Comparison of ENCODE assay signal across 32 cellular contexts in genomic region chr2:48756289-48756688, GRCh38. TPM values are rescaled to one million over a fixed set of nuclear protein-coding genes. Genes with fewer than 3 reads are reported as not detected.
DNase-seq lines count a peak whose midpoint lies in the region; ATAC-seq and TF ChIP-seq lines count a peak whose summit lies in the region.
"Had no signal": no experiment of that assay in that cellular context is flagged by ENCODE, and none has a peak within 500 bp of the region (broad histone marks: within the 10 kb centered on the region; RNA-seq: fewer than 3 reads in every experiment).

No MANE protein-coding gene starts in this region.

- no peak for TF ChIP-seq CTCF in GM23338 (conservative IDR thresholded peaks at IDR 0.05; ENCODE audit: low read depth in 2 of 2)
- no peak for TF ChIP-seq CTCF in type B pancreatic cell (conservative IDR thresholded peaks at IDR 0.05)

- peak overlapping the region; percentile 80 for H3K4me2 ChIP-seq in GM23338

- H3K27ac Mint-ChIP-seq in GM23338 (no peak overlapping the region), type B pancreatic cell (no peak overlapping the region)
- H3K27ac Mint-ChIP-seq: activated B cell treated with CpG ODN at 0.5 μM for 24 hours; activated naive CD8-positive, alpha-beta T cell treated with anti-CD3 and anti-CD28 coated beads, Interleukin-2, amount 10 ng/mL, durations not matched to agents 7 days and 5 days; H9 had no signal

- peaks cover 17% of the 10 kb centered on the region for H3K27me3 Mint-ChIP-seq in GM23338 (ENCODE audit: insufficient read depth, low read depth, poor library complexity)
- peaks cover 54% of the 10 kb centered on the region for H3K27me3 Mint-ChIP-seq in type B pancreatic cell

- no peaks in the 10 kb centered on the region for H3K36me3 Mint-ChIP-seq in GM23338 (ENCODE audit: low read depth)
- H3K36me3 Mint-ChIP-seq in type B pancreatic cell: no peaks in the 10 kb centered on the region
- H3K36me3 Mint-ChIP-seq: activated naive CD8-positive, alpha-beta T cell treated with anti-CD3 and anti-CD28 coated beads, Interleukin-2, amount 10 ng/mL, durations not matched to agents 7 days and 5 days had no signal

- H3K4me3 ChIP-seq in GM23338: no peak overlapping the region
- H3K4me3 ChIP-seq: colonic mucosa, left lung, SK-N-MC had no signal

- H2AFZ ChIP-seq in GM23338: no peak overlapping the region

- no peaks in the 10 kb centered on the region for H3K9me3 Mint-ChIP-seq in GM23338
- H3K9me3 Mint-ChIP-seq in type B pancreatic cell: no peaks in the 10 kb centered on the region

- H4K20me1 ChIP-seq in GM23338 (replicated peaks; ENCODE audit: insufficient read depth): no peaks in the 10 kb centered on the region

- peaks cover 27% of the 10 kb centered on the region for H3K27me3 ChIP-seq in GM23338 (ENCODE audit: insufficient read depth)
- H3K27me3 ChIP-seq: colonic mucosa, testis had no signal

- H3K4me1 ChIP-seq in GM23338 (ENCODE audit: insufficient read depth): peaks cover 16% of the 10 kb centered on the region
- H3K4me1 ChIP-seq: Caco-2, colonic mucosa, left lung had no signal

- H3K4me1 Mint-ChIP-seq in GM23338 (peaks cover 31% of the 10 kb centered on the region), type B pancreatic cell (ENCODE audit: unreplicated experiment) (peaks cover 10% of the 10 kb centered on the region)
- H3K4me1 Mint-ChIP-seq: activated B cell treated with CpG ODN at 0.5 μM for 24 hours had no signal

- ATAC-seq in GM19351 (IDR thresholded peaks at IDR 0.05; ENCODE audit: unreplicated experiment): peak; percentile 34
- ATAC-seq in GM23338: no peak
- ATAC-seq in HG03432 (IDR thresholded peaks at IDR 0.05; ENCODE audit: unreplicated experiment): peak; percentile 50
- no peak for ATAC-seq in HG03045 (IDR thresholded peaks at IDR 0.05; ENCODE audit: unreplicated experiment)
- ATAC-seq: stimulated activated naive CD8-positive, alpha-beta T cell treated with anti-CD3 and anti-CD28 coated beads, Interleukin-15, Interleukin-2, amounts not matched to agents 100 U/mL and 50 U/mL, for 24 hours had no signal

- H3K27ac ChIP-seq in GM23338 (ENCODE audit: low read depth): no peak overlapping the region
- H3K27ac ChIP-seq: C4-2B, colonic mucosa, left lung, SK-N-MC, testis had no signal

- H3K9me2 ChIP-seq in GM23338 (ENCODE audit: insufficient read depth): peaks cover 4% of the 10 kb centered on the region; the same call in 1 of the 2 replicates

- H3K4me3 Mint-ChIP-seq in GM23338 (peak overlapping the region; percentile 71), type B pancreatic cell (peak overlapping the region; percentile 46)
- H3K4me3 Mint-ChIP-seq: activated B cell treated with CpG ODN at 0.5 μM for 24 hours; activated naive CD8-positive, alpha-beta T cell treated with anti-CD3 and anti-CD28 coated beads, Interleukin-2, amount 10 ng/mL, durations not matched to agents 7 days and 5 days had no signal

- DNase-seq in GM23338 (ENCODE audit: low spot score): no peak
- no peak for DNase-seq in type B pancreatic cell (ENCODE audit: extremely low spot score, unreplicated experiment)
- no peak for DNase-seq in DMS114 treated with DMSO at 0.1 percent for 48 hours (lab: John Stamatoyannopoulos, UW; ENCODE audit: unreplicated experiment)
- no peak for DNase-seq in NCI-H1694 treated with DMSO at 0.1 percent for 48 hours (lab: John Stamatoyannopoulos, UW)
- no peak for DNase-seq in SW 1271 (lab: John Stamatoyannopoulos, UW)
- DNase-seq: activated B cell treated with CpG ODN at 0.5 μM for 24 hours; activated CD4-positive, alpha-beta T cell treated with anti-CD3 and anti-CD28 coated beads, Interleukin-2, amount 50 U/mL, for 1 hour; activated effector memory CD4-positive, alpha-beta T cell treated with Interleukin-2 at 50 U/mL for 16 hours; activated naive CD8-positive, alpha-beta T cell treated with anti-CD3 and anti-CD28 coated beads, Interleukin-2, amount 10 ng/mL, durations not matched to agents 7 days and 5 days; activated T-cell treated with anti-CD3 and anti-CD28 coated beads, Interleukin-2, amount 50 U/mL, for 1 hour; aorta; Caco-2; colonic mucosa; effector CD8-positive, alpha-beta T cell; mesenchymal stem cell; NCI-H2029 treated with DMSO at 0.1 percent for 48 hours; NCI-H526; OCI-M1; stimulated activated naive CD8-positive, alpha-beta T cell treated with anti-CD3 and anti-CD28 coated beads, Interleukin-15, Interleukin-2, amounts not matched to agents 100 U/mL and 50 U/mL, for 24 hours; testis had no signal

- H3K79me2 ChIP-seq in GM23338 (replicated peaks; ENCODE audit: insufficient read depth): no peaks in the 10 kb centered on the region

- H3F3A ChIP-seq in GM23338 (replicated peaks; ENCODE audit: low read depth): no peaks in the 10 kb centered on the region

- no peaks in the 10 kb centered on the region for H3K36me3 ChIP-seq in GM23338 (ENCODE audit: insufficient read depth)
- H3K36me3 ChIP-seq: colonic mucosa, left lung had no signal

TF ChIP-seq in GM23338, 12 proteins besides CTCF, POLR2A, EP300 and RAD21:
- TF ChIP-seq JUNB (IDR thresholded peaks at IDR 0.05; ENCODE audit: unreplicated experiment): no peak
- TF ChIP-seq EZH2phosphoT487 (IDR thresholded peaks at IDR 0.05; ENCODE audit: unreplicated experiment): no peak
- no peak for TF ChIP-seq POLR2AphosphoS5 (IDR thresholded peaks at IDR 0.05; ENCODE audit: low read depth)
- TF ChIP-seq, protein P1, sequence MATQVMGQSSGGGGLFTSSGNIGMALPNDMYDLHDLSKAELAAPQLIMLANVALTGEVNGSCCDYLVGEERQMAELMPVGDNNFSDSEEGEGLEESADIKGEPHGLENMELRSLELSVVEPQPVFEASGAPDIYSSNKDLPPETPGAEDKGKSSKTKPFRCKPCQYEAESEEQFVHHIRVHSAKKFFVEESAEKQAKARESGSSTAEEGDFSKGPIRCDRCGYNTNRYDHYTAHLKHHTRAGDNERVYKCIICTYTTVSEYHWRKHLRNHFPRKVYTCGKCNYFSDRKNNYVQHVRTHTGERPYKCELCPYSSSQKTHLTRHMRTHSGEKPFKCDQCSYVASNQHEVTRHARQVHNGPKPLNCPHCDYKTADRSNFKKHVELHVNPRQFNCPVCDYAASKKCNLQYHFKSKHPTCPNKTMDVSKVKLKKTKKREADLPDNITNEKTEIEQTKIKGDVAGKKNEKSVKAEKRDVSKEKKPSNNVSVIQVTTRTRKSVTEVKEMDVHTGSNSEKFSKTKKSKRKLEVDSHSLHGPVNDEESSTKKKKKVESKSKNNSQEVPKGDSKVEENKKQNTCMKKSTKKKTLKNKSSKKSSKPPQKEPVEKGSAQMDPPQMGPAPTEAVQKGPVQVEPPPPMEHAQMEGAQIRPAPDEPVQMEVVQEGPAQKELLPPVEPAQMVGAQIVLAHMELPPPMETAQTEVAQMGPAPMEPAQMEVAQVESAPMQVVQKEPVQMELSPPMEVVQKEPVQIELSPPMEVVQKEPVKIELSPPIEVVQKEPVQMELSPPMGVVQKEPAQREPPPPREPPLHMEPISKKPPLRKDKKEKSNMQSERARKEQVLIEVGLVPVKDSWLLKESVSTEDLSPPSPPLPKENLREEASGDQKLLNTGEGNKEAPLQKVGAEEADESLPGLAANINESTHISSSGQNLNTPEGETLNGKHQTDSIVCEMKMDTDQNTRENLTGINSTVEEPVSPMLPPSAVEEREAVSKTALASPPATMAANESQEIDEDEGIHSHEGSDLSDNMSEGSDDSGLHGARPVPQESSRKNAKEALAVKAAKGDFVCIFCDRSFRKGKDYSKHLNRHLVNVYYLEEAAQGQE (IDR thresholded peaks at IDR 0.05; ENCODE audit: unreplicated experiment): no peak
- TF ChIP-seq ETS1 (IDR thresholded peaks at IDR 0.05): no peak
- TF ChIP-seq ZNF114 (CRISPR knock-in tag; IDR thresholded peaks at IDR 0.05): no peak
- no peak for TF ChIP-seq CREB1 (CRISPR knock-in tag; IDR thresholded peaks at IDR 0.05; ENCODE audit: low read depth)
TF ChIP-seq in GM23338: peak in this region for 0.

RNA-seq across cellular contexts. Expression of gene LHCGR, which starts 0.8 kb away (rescaled TPM):
- 0.12 and 0.45 TPM in 2 replicates for total RNA-seq in GM23338 (2014; rRNA removed; shearing (Covaris generic))
- 0.54 and 0.66 TPM in 2 replicates for polyA plus RNA-seq in GM23338 (2016; fragmentation: Nextera tagmentation; extraction: Ambion mirVana)
- 0.40 and 0.92 TPM in 2 replicates for total RNA-seq in type B pancreatic cell (ENCODE audit: low replicate concordance)
- total RNA-seq: activated B cell treated with CpG ODN at 0.5 μM for 24 hours; activated naive CD8-positive, alpha-beta T cell treated with anti-CD3 and anti-CD28 coated beads, Interleukin-2, amount 10 ng/mL, durations not matched to agents 7 days and 5 days; Caco-2; colonic mucosa; epithelial cell of proximal tubule; HepG2; right cardiac atrium; smooth muscle cell; T-helper 1 cell treated with Interleukin-12 subunit alpha and Interleukin-12 subunit beta and Interleukin-4 antibody, amounts not matched to agents 30 ng/mL and 1 ng/mL, for 36 hours had no signal
- polyA plus RNA-seq: aorta, HepG2, smooth muscle cell had no signal

Comparison
In these comparisons a context has a peak if more than half of its experiments do, and no peak if none do; other contexts are left out.
1. ATAC-seq: peak in GM19351 (single experiment) and HG03432 (single experiment); none in GM23338 (single experiment) and HG03045 (single experiment).